Comparison of ENCODE assay signal across 16 cellular contexts in the genomic region with DNA sequence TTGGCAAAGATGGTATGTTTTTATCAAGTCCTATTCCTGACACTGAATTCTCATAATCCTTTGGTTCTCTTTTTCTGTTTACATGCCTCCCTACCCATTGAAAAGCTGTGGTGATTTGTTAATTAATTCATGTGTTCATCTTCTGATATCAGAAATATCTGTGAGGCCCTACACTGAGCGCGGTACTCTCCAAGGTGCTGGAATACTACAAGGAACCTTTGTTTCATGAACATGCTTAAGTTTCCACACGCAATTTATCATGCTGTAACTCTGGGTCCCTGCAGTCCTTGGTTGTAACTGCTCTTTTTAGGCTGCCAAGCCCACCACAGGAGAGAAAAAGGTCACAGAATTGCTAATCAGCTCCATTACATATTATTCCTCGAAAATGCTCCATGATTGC.
DNase-seq lines count a peak whose midpoint lies in the region; ATAC-seq, FAIRE-seq and TF ChIP-seq lines count a peak whose summit lies in the region.
"Had no signal": no experiment of that assay in that cellular context is flagged by ENCODE, and none has a peak within 500 bp of the region (broad histone marks: within the 10 kb centered on the region; RNA-seq: fewer than 3 reads in every experiment).

No MANE protein-coding gene starts in this region.

- H3K9ac ChIP-seq in Karpas-422 (ENCODE audit: low read length) (no peak overlapping the region), astrocyte (ENCODE audit: low read length) (no peak overlapping the region)

- DNase-seq in AG10803 (ENCODE audit: low read depth) = peak; percentile 11
- peak; percentile 48 for DNase-seq in Karpas-422
- peak; percentile 31 for DNase-seq in astrocyte (ENCODE audit: low read depth)
- peak; percentile 55 for DNase-seq in hepatocyte (ENCODE audit: low spot score)
- DNase-seq in pons (ENCODE audit: low spot score) = no peak
- DNase-seq in NK-92 (lab: John Stamatoyannopoulos, UW; ENCODE audit: unreplicated experiment) = no peak
- no peak for DNase-seq in cerebellum (ENCODE audit: low spot score)
- DNase-seq: activated naive CD4-positive, alpha-beta T cell treated with anti-CD3 and anti-CD28 coated beads, Interleukin-2, amount 50 U/mL, for 16 hours; AML-193; cortex of kidney; NCI-H1417; stimulated activated CD4-positive, alpha-beta T cell treated with anti-CD3 and anti-CD28 coated beads, Interleukin-2, amount 100 ng/mL, for 48 hours had no signal

- H3K27ac ChIP-seq in Karpas-422 (ENCODE audit: low read length) (no peak overlapping the region), astrocyte (ENCODE audit: low read depth, low read length) (no peak overlapping the region), hepatocyte (no peak overlapping the region)
- H3K27ac ChIP-seq: VCaP had no signal

- H3K4me2 ChIP-seq in Karpas-422 (ENCODE audit: low read depth, low read length, poor library complexity, severe bottlenecking) (no peak overlapping the region), astrocyte (ENCODE audit: low read length) (no peak overlapping the region), hepatocyte (no peak overlapping the region)

- no peaks in the 10 kb centered on the region for H3K36me3 Mint-ChIP-seq in astrocyte (ENCODE audit: low read depth, unreplicated experiment)
- H3K36me3 Mint-ChIP-seq: stimulated activated effector memory CD8-positive, alpha-beta T cell treated with anti-CD3 and anti-CD28 coated beads, Interleukin-12 subunit alpha, Interleukin-12 subunit beta, amount 100 ng/mL, for 72 hours had no signal

- no peaks in the 10 kb centered on the region for H3K36me3 ChIP-seq in Karpas-422 (ENCODE audit: insufficient read depth, low read length)
- H3K36me3 ChIP-seq in astrocyte (ENCODE audit: insufficient read depth, low read length) = no peaks in the 10 kb centered on the region
- no peaks in the 10 kb centered on the region for H3K36me3 ChIP-seq in hepatocyte (replicated peaks; ENCODE audit: insufficient read depth, low read depth)

- no peaks in the 10 kb centered on the region for H3K9me2 ChIP-seq in Karpas-422 (replicated peaks; ENCODE audit: insufficient read depth, low read length)
- H3K9me2 ChIP-seq in hepatocyte (replicated peaks; ENCODE audit: insufficient read depth) = no peaks in the 10 kb centered on the region

- H3K79me2 ChIP-seq in Karpas-422 (ENCODE audit: low read length) (no peaks in the 10 kb centered on the region), astrocyte (ENCODE audit: insufficient read depth, low read length) (no peaks in the 10 kb centered on the region), hepatocyte (no peaks in the 10 kb centered on the region)

- no peak for FAIRE-seq in astrocyte (lab: Jason Lieb, UNC)

- no peak overlapping the region for H3K27ac Mint-ChIP-seq in astrocyte (ENCODE audit: unreplicated experiment)
- H3K27ac Mint-ChIP-seq: stimulated activated effector memory CD8-positive, alpha-beta T cell treated with anti-CD3 and anti-CD28 coated beads, Interleukin-12 subunit alpha, Interleukin-12 subunit beta, amount 100 ng/mL, for 72 hours had no signal

- TF ChIP-seq CTCF in AG10803 (conservative IDR thresholded peaks at IDR 0.05; ENCODE audit: low read length) = no peak
- no peak for TF ChIP-seq CTCF in astrocyte (IDR thresholded peaks at IDR 0.05; ENCODE audit: insufficient read depth, low read depth, low read length)
- no peak for TF ChIP-seq CTCF in hepatocyte (IDR thresholded peaks at IDR 0.05; ENCODE audit: poor library complexity)

- H3K9me3 ChIP-seq in Karpas-422 (ENCODE audit: low read length) (no peaks in the 10 kb centered on the region), astrocyte (ENCODE audit: insufficient read depth, low read depth, low read length) (no peaks in the 10 kb centered on the region), hepatocyte (ENCODE audit: low read depth) (no peaks in the 10 kb centered on the region)

- H2AFZ ChIP-seq in Karpas-422 (ENCODE audit: low read length) (no peak overlapping the region), astrocyte (ENCODE audit: low read depth, low read length) (no peak overlapping the region), hepatocyte (no peak overlapping the region)

- H3K9me3 Mint-ChIP-seq in astrocyte (ENCODE audit: unreplicated experiment) = no peaks in the 10 kb centered on the region

- H3K4me3 ChIP-seq in AG10803 (ENCODE audit: low read length) = no peak overlapping the region
- no peak overlapping the region for H3K4me3 ChIP-seq in Karpas-422 (ENCODE audit: low read length)
- H3K4me3 ChIP-seq in astrocyte (ENCODE audit: insufficient read depth, low read depth, low read length) = no peak overlapping the region
- H3K4me3 ChIP-seq in hepatocyte = no peak overlapping the region

- no peak overlapping the region for H3K4me3 Mint-ChIP-seq in astrocyte (ENCODE audit: unreplicated experiment)
- H3K4me3 Mint-ChIP-seq: stimulated activated effector memory CD8-positive, alpha-beta T cell treated with anti-CD3 and anti-CD28 coated beads, Interleukin-12 subunit alpha, Interleukin-12 subunit beta, amount 100 ng/mL, for 72 hours had no signal

- H3K27me3 Mint-ChIP-seq in astrocyte (ENCODE audit: low read depth, unreplicated experiment) = no peaks in the 10 kb centered on the region

- ATAC-seq in GM18519 (IDR thresholded peaks at IDR 0.05; ENCODE audit: low FRiP score, unreplicated experiment) = no peak
- ATAC-seq: Right ventricle myocardium inferior; stimulated activated effector memory CD8-positive, alpha-beta T cell treated with anti-CD3 and anti-CD28 coated beads, Interleukin-12 subunit alpha, Interleukin-12 subunit beta, amount 100 ng/mL, for 72 hours had no signal

- 75% methylated on average over 4 of the region's 4 CpGs for whole genome bisulfite sequencing in hepatocyte (ENCODE audit: low lambda C conversion rate, missing lambda C conversion rate)

- no peaks in the 10 kb centered on the region for H3K27me3 ChIP-seq in Karpas-422 (ENCODE audit: low read length)
- H3K27me3 ChIP-seq in astrocyte (ENCODE audit: insufficient read depth, low read length) = no peaks in the 10 kb centered on the region
- H3K27me3 ChIP-seq in hepatocyte = no peaks in the 10 kb centered on the region

- peaks cover 14% of the 10 kb centered on the region for H3K4me1 Mint-ChIP-seq in astrocyte (ENCODE audit: low read depth, unreplicated experiment)
- H3K4me1 Mint-ChIP-seq: stimulated activated effector memory CD8-positive, alpha-beta T cell treated with anti-CD3 and anti-CD28 coated beads, Interleukin-12 subunit alpha, Interleukin-12 subunit beta, amount 100 ng/mL, for 72 hours had no signal

- H4K20me1 ChIP-seq in Karpas-422 (ENCODE audit: insufficient read depth, low read depth, low read length) (no peaks in the 10 kb centered on the region), astrocyte (ENCODE audit: insufficient read depth, low read length) (no peaks in the 10 kb centered on the region), hepatocyte (ENCODE audit: insufficient read depth, poor library complexity, severe bottlenecking) (no peaks in the 10 kb centered on the region)

- no peaks in the 10 kb centered on the region for H3K4me1 ChIP-seq in Karpas-422 (ENCODE audit: low read length)
- H3K4me1 ChIP-seq in astrocyte (ENCODE audit: insufficient read depth, low read length) = no peaks in the 10 kb centered on the region
- H3K4me1 ChIP-seq in hepatocyte (ENCODE audit: insufficient read depth) = no peaks in the 10 kb centered on the region

Comparison
In these comparisons a context has a peak if more than half of its experiments do, and no peak if none do; other contexts are left out.
1. DNase-seq: peak in AG10803 (single experiment), Karpas-422 (single experiment), astrocyte (single experiment) and hepatocyte (single experiment); none in pons (single experiment), NK-92 (single experiment) and cerebellum (single experiment).